In genomic region chr11:117972044-117972443, GRCh38 we compare ENCODE assay signal across 19 cellular contexts. TPM values are rescaled to one million over a fixed set of nuclear protein-coding genes. Genes with fewer than 3 reads are reported as not detected.
"Had no signal": no experiment of that assay in that cellular context is flagged by ENCODE, and none has a peak within 500 bp of the region (broad histone marks: within the 10 kb centered on the region; RNA-seq: fewer than 3 reads in every experiment).

No MANE protein-coding gene starts in this region.

- H3K9ac ChIP-seq: parathyroid adenoma, SK-N-SH had no signal

- H3K4me2 ChIP-seq: SK-N-SH had no signal

- H3K36me3 ChIP-seq: esophagus squamous epithelium, heart right ventricle, neutrophil, sigmoid colon had no signal

- H3K9me3 Mint-ChIP-seq: activated naive CD4-positive, alpha-beta T cell treated with anti-CD3 and anti-CD28 coated beads, Interleukin-2, amount 50 U/mL, for 24 hours; activated T-cell treated with anti-CD3 and anti-CD28 coated beads, Interleukin-2, amount 50 U/mL, for 72 hours; memory B cell had no signal

- H3K9me3 ChIP-seq: esophagus squamous epithelium, heart right ventricle, neutrophil, sigmoid colon, SK-N-SH had no signal

- H3K4me1 ChIP-seq: parathyroid adenoma, sigmoid colon had no signal

- H3K4me3 ChIP-seq: esophagus squamous epithelium, heart right ventricle, sigmoid colon had no signal

- DNase-seq: activated CD4-positive, alpha-beta T cell treated with anti-CD3 and anti-CD28 coated beads, Interleukin-2, amount 50 U/mL, for 4 hours; activated gamma-delta T cell; activated T-cell treated with anti-CD3 and anti-CD28 coated beads, Interleukin-2, amount 50 U/mL, for 72 hours; effector CD8-positive, alpha-beta T cell; esophagus squamous epithelium; heart right ventricle; left ventricle myocardium superior; naive B cell; sigmoid colon; SK-N-SH; stimulated activated CD4-positive, alpha-beta T cell treated with anti-CD3 and anti-CD28 coated beads, Interleukin-4, amount 100 ng/mL, for 4 hours; stimulated activated naive CD4-positive, alpha-beta T cell had no signal

- H3K27ac ChIP-seq: esophagus squamous epithelium, neutrophil, parathyroid adenoma, sigmoid colon had no signal

- H3K36me3 Mint-ChIP-seq: activated naive CD4-positive, alpha-beta T cell treated with anti-CD3 and anti-CD28 coated beads, Interleukin-2, amount 50 U/mL, for 24 hours; naive B cell had no signal

- H3K27me3 ChIP-seq: neutrophil, sigmoid colon had no signal

- H3K27me3 Mint-ChIP-seq: activated naive CD4-positive, alpha-beta T cell treated with anti-CD3 and anti-CD28 coated beads, Interleukin-2, amount 50 U/mL, for 24 hours; memory B cell; naive B cell had no signal

- H3K4me3 Mint-ChIP-seq: activated naive CD4-positive, alpha-beta T cell treated with anti-CD3 and anti-CD28 coated beads, Interleukin-2, amount 50 U/mL, for 24 hours; memory B cell had no signal

- H3K79me2 ChIP-seq: parathyroid adenoma had no signal

- H2AFZ ChIP-seq: parathyroid adenoma had no signal

- H3K27ac Mint-ChIP-seq: activated naive CD4-positive, alpha-beta T cell treated with anti-CD3 and anti-CD28 coated beads, Interleukin-2, amount 50 U/mL, for 24 hours; memory B cell had no signal

- ATAC-seq: activated T-cell treated with anti-CD3 and anti-CD28 coated beads, Interleukin-2, amount 50 U/mL, for 72 hours; heart right ventricle; left ventricle myocardium superior had no signal

RNA-seq across cellular contexts. Expression of gene IL10RA, which starts 14.2 kb away (rescaled TPM):
- total RNA-seq: bronchial epithelial cell, endothelial cell of umbilical vein had no signal

RNA-seq across cellular contexts. Expression of gene TMPRSS13, which starts 42.8 kb away (rescaled TPM):
- total RNA-seq: kidney epithelial cell, sigmoid colon had no signal
